ENCODE assay signal across 8 cellular contexts in the genomic region with DNA sequence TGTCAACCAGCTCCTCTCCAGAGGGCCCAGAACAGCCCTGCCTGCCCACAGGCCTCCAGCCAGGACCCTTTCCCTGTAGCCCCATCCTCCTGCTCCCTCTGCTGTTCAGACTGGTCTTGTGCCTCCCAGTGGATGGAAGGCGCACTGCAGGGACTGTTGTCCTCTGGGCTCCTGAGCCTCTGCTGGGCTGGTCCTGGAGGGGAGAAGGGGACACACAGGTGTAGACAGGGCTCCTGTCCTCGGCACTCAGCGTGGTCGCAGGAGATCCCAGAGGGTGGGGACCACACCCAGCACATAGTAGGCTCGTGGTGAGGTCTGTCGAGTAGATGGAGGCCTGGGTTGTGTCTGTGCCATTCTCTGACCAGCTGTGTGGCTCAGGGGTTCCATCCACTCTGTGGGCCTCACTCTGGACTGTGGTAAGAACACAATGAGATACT. TPM values are rescaled to one million over a fixed set of nuclear protein-coding genes. Genes with fewer than 3 reads are reported as not detected.
DNase-seq lines count a peak whose midpoint lies in the region; ATAC-seq and TF ChIP-seq lines count a peak whose summit lies in the region.

No MANE protein-coding gene starts in this region.

- intact Hi-C loops in ascending aorta (cut with DNase I) = loop anchor here (2.0 kb wide), 1 partner anchor 48 kb away; no protein-coding TSS in a partner anchor

- H3K36me3 ChIP-seq in BE2C (no peaks in the 10 kb centered on the region), H7 (replicated peaks; ENCODE audit: control insufficient read depth, insufficient read depth, low read length) (no peaks in the 10 kb centered on the region), ascending aorta (no peaks in the 10 kb centered on the region), iPS-18a (ENCODE audit: control insufficient read depth, low read depth, low read length) (no peaks in the 10 kb centered on the region)

- H3K4me1 ChIP-seq in BE2C (peaks cover 6% of the 10 kb centered on the region), ascending aorta (peaks cover 5 to 13% of the 10 kb centered on the region in 2 donors), iPS-18a (ENCODE audit: control insufficient read depth, low read depth, low read length) (peaks cover 22% of the 10 kb centered on the region)

- H3K27ac ChIP-seq in ascending aorta (peak overlapping the region in 1 of 2 donors; percentile 27), iPS-18a (ENCODE audit: low read length) (no peak overlapping the region)

- DNase-seq in BE2C (peak; percentile 59), H7 (peak; percentile 95), ascending aorta (ENCODE audit: low spot score in 2 of 2) (peak in 1 of 2 donors; percentile 75), foreskin melanocyte (no peak)
- peak; percentile 55 for DNase-seq in stimulated activated CD4-positive, alpha-beta T cell treated with anti-CD3 and anti-CD28 coated beads, Interleukin-1b, Interleukin-23, amount 100 ng/mL, for 48 hours

- H3K9me3 ChIP-seq in BE2C = no peaks in the 10 kb centered on the region
- H3K9me3 ChIP-seq in ascending aorta = no peaks in the 10 kb centered on the region
- H3K9me3 ChIP-seq in iPS-18a (ENCODE audit: control insufficient read depth, low read depth, low read length) = no peaks in the 10 kb centered on the region

- H3K27me3 ChIP-seq in BE2C = peaks cover 12% of the 10 kb centered on the region
- no peaks in the 10 kb centered on the region for H3K27me3 ChIP-seq in H7 (ENCODE audit: control insufficient read depth, insufficient read depth, low read length)
- H3K27me3 ChIP-seq in ascending aorta = no peaks in the 10 kb centered on the region
- H3K27me3 ChIP-seq in iPS-18a (ENCODE audit: control insufficient read depth, insufficient read depth, low read length) = peaks cover 22% of the 10 kb centered on the region

- no peak overlapping the region for H3K4me3 ChIP-seq in BE2C (ENCODE audit: low read depth, low read length)
- H3K4me3 ChIP-seq in H7 (ENCODE audit: insufficient read depth, low read depth, low read length) = no peak overlapping the region; the same call in 1 of the 2 replicates
- peak overlapping the region in 1 of 2 donors; percentile 58 for H3K4me3 ChIP-seq in ascending aorta
- peak overlapping the region; percentile 57 for H3K4me3 ChIP-seq in iPS-18a (ENCODE audit: low read length)

- TF ChIP-seq CTCF in BE2C (IDR thresholded peaks at IDR 0.05; ENCODE audit: low read depth, low read length) (peak; percentile 74), ascending aorta (IDR thresholded peaks at IDR 0.05) (peak; percentile 28 to 40 (median 36))

- no peak overlapping the region for H3K9ac ChIP-seq in iPS-18a (ENCODE audit: low read length)

- ATAC-seq in SK-N-SH treated with all-trans-retinoic acid at 6 μM for 48 hours = peak; percentile 72
- no peak for ATAC-seq in GM21723 (IDR thresholded peaks at IDR 0.05; ENCODE audit: unreplicated experiment)

TF ChIP-seq in SK-N-SH treated with all-trans-retinoic acid at 6 μM for 48 hours, 23 proteins besides CTCF, POLR2A, EP300 and RAD21:
- TF ChIP-seq ISL1 (CRISPR knock-in tag; IDR thresholded peaks at IDR 0.05) = no peak

RNA-seq across cellular contexts. Expression of a gene that starts 11.5 kb away (rescaled TPM):
- 0.09 TPM for polyA plus RNA-seq in BE2C (2012; ENCODE audit: insufficient read depth, insufficient read length, low read depth)
- 23.4 and 26.0 TPM in 2 replicates for total RNA-seq in H7 (2014; rRNA removed; shearing (Covaris generic))
- total RNA-seq in ascending aorta = 43.0 TPM

RNA-seq across cellular contexts. Expression of a gene that starts 52.5 kb away (rescaled TPM):
- 47.1 TPM for polyA plus RNA-seq in BE2C (2012; ENCODE audit: insufficient read depth, insufficient read length, low read depth)
- 45.9 and 50.5 TPM in 2 replicates for total RNA-seq in H7 (2014; rRNA removed; shearing (Covaris generic))
- total RNA-seq in ascending aorta = 8.7 TPM
